In the genomic region with DNA sequence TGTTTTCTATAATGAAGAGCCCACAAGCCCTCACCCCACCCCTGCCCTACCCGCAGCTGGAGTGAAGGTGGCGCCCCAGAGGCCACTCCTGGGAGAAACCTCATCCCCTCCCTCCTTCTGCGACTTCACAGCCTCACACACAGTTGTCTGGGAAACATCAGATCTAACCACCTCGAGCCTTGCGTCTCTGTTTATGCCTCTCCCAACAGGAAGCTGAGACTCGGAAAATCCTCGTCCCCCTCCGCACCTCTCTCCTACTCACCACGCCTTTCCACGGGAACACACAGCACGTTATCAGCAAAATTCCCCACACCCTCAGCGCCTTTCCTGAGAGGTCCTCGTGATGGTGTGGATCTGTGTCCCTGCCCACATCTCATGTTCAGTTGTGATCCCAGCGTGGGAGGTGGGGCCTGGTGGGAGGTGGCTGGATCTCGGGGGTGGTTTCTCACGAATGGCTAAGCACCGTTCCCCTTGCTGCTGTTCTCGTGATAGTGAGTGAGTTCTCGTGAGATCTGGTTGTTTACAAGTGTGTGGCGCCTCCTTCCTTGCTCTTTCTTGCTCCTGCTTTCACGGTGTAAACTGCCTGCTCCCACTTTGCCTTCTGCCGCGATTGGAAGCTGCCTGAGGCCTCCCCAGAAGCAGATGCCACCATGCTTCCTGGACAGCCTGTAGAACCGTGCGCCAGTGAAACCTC, we compare ENCODE assay signal across 19 cellular contexts.
DNase-seq lines count a peak whose midpoint lies in the region; ATAC-seq, FAIRE-seq and TF ChIP-seq lines count a peak whose summit lies in the region.
"Had no signal": no experiment of that assay in that cellular context is flagged by ENCODE, and none has a peak within 500 bp of the region (broad histone marks: within the 10 kb centered on the region; RNA-seq: fewer than 3 reads in every experiment).

No MANE protein-coding gene starts in this region.

- TF ChIP-seq RAD21 in K562 (CRISPR knock-in tag; conservative IDR thresholded peaks at IDR 0.05 in 1 of 2, IDR thresholded peaks at IDR 0.05 in 1 of 2), result no peak

- H3K36me3 ChIP-seq in ES-I3 (ENCODE audit: insufficient read depth, low read length) (no peaks in the 10 kb centered on the region), Loucy (ENCODE audit: insufficient read depth, low read length) (no peaks in the 10 kb centered on the region), K562 (ENCODE audit: control insufficient read depth, insufficient read depth, low read length) (no peaks in the 10 kb centered on the region), sigmoid colon (no peaks in the 10 kb centered on the region), left lung (no peaks in the 10 kb centered on the region)
- no peaks in the 10 kb centered on the region for H3K36me3 ChIP-seq in naive thymus-derived CD4-positive, alpha-beta T cell (ENCODE audit: control insufficient read depth in 2 of 3, insufficient read depth in 3 of 3, low read length in 3 of 3)
- H3K36me3 ChIP-seq: heart left ventricle, prostate gland had no signal

- H3K9me3 ChIP-seq in ES-I3 (ENCODE audit: control insufficient read depth, insufficient read depth, low read length), result no peaks in the 10 kb centered on the region
- H3K9me3 ChIP-seq in Loucy (ENCODE audit: insufficient read depth, low read depth, low read length), result no peaks in the 10 kb centered on the region
- H3K9me3 ChIP-seq in K562 (replicated peaks; ENCODE audit: control insufficient read depth, insufficient read depth, low read depth, low read length), result no peaks in the 10 kb centered on the region
- H3K9me3 ChIP-seq in sigmoid colon, result no peaks in the 10 kb centered on the region
- H3K9me3 ChIP-seq in naive thymus-derived CD4-positive, alpha-beta T cell (ENCODE audit: control insufficient read depth in 2 of 3, low read length in 3 of 3), result no peaks in the 10 kb centered on the region
- H3K9me3 ChIP-seq in left lung, result no peaks in the 10 kb centered on the region
- H3K9me3 ChIP-seq: heart left ventricle, prostate gland had no signal

- BruUV-seq in K562 (replicated peaks; lab: Mats Ljungman, UMichigan), result no TSS peak

- in situ Hi-C loops in K562 (cut with MboI), result no loop called here

- no peaks in the 10 kb centered on the region for H3K9me2 ChIP-seq in Loucy (replicated peaks; ENCODE audit: low read depth, low read length)

- H3K27me3 Mint-ChIP-seq in naive thymus-derived CD4-positive, alpha-beta T cell, result peaks cover 0 to 12% (median 11%) of the 10 kb centered on the region in 5 donors

- 3% methylated on average over 21 of the region's 25 CpGs for WGBS in K562 (ENCODE audit: insufficient coverage, low coverage, missing lambda C conversion rate)
- WGBS in sigmoid colon, 2 donors, result 63 to 75% methylated on average over 25 of the region's 25 CpGs

- peak; percentile 70 to 73 (median 72) for DNase-seq in K562 (ENCODE audit: extremely low read depth in 1 of 4, low spot score in 3 of 4)
- DNase-seq in sigmoid colon, result peak; percentile 21
- DNase-seq in naive thymus-derived CD4-positive, alpha-beta T cell, result no peak
- DNase-seq in left lung, result no peak
- DNase-seq in foreskin fibroblast, result no peak
- DNase-seq: activated CD8-positive, alpha-beta T cell treated with anti-CD3 and anti-CD28 coated beads, Interleukin-2, amount 10 ng/mL, durations not matched to agents 7 days and 5 days; activated naive CD4-positive, alpha-beta T cell treated with anti-CD3 and anti-CD28 coated beads, Interleukin-2, amount 50 U/mL, for 16 hours; activated T-cell treated with anti-CD3 and anti-CD28 coated beads, Interleukin-2, amount 50 U/mL, for 4 hours; effector memory CD8-positive, alpha-beta T cell; GM23248; kidney; NCI-H1930 had no signal

- H3K9me1 ChIP-seq in K562 (ENCODE audit: control insufficient read depth, insufficient read depth, low read length), result no peaks in the 10 kb centered on the region

- ATAC-seq in K562 (peak; percentile 95), left lung (no peak)
- no peak for ATAC-seq in naive thymus-derived CD4-positive, alpha-beta T cell
- ATAC-seq: activated CD8-positive, alpha-beta T cell treated with anti-CD3 and anti-CD28 coated beads, Interleukin-2, amount 10 ng/mL, durations not matched to agents 7 days and 5 days; activated T-cell treated with anti-CD3 and anti-CD28 coated beads, Interleukin-2, amount 50 U/mL, for 4 hours; effector memory CD8-positive, alpha-beta T cell had no signal

- intact Hi-C loops in K562 (cut with micrococcal nuclease), result no loop called here
- intact Hi-C loops in sigmoid colon (cut with DNase I), result no loop called here
- intact Hi-C loops in naive thymus-derived CD4-positive, alpha-beta T cell (cut with micrococcal nuclease), result no loop called here
- intact Hi-C loops in left lung (cut with DNase I), result no loop called here

- H3K4me1 ChIP-seq in ES-I3 (ENCODE audit: insufficient read depth, low read length) (no peaks in the 10 kb centered on the region), Loucy (ENCODE audit: insufficient read depth, low read length, poor library complexity, severe bottlenecking) (no peaks in the 10 kb centered on the region), K562 (replicated peaks in 1 of 2; ENCODE audit: control insufficient read depth in 2 of 2, insufficient read depth in 2 of 2, low read length in 2 of 2) (peaks cover 11 to 12% of the 10 kb centered on the region in 2 experiments; a peak in 3 of 5 replicates), sigmoid colon (no peaks in the 10 kb centered on the region), left lung (no peaks in the 10 kb centered on the region)
- H3K4me1 ChIP-seq in naive thymus-derived CD4-positive, alpha-beta T cell (ENCODE audit: control insufficient read depth in 2 of 2, insufficient read depth in 2 of 2, low read length in 2 of 2), result no peaks in the 10 kb centered on the region
- H3K4me1 ChIP-seq: heart left ventricle, prostate gland had no signal

- POLR2A ChIA-PET in K562 (lab: Yijun Ruan, JAX), result interaction anchor here (0.6 to 1.2 kb wide), 4 partner anchors 19 to 192 kb away, joined by 3 to 4 read pairs (median 4); no protein-coding TSS in a partner anchor
- POLR2A ChIA-PET in naive thymus-derived CD4-positive, alpha-beta T cell (lab: Charles Lee), result no interaction called here

- peak overlapping the region; percentile 50; the same call in 1 of the 3 replicates for H3K27ac ChIP-seq in K562 (ENCODE audit: extremely low read depth, low read depth, low read length)
- no peak overlapping the region for H3K27ac ChIP-seq in sigmoid colon
- H3K27ac ChIP-seq in naive thymus-derived CD4-positive, alpha-beta T cell (ENCODE audit: low read depth, low read length), result no peak overlapping the region
- no peak overlapping the region for H3K27ac ChIP-seq in left lung
- H3K27ac ChIP-seq: GM23248, heart left ventricle, prostate gland, VCaP had no signal

- H3K4me3 Mint-ChIP-seq in naive thymus-derived CD4-positive, alpha-beta T cell, result no peak overlapping the region
- H3K4me3 Mint-ChIP-seq: activated CD8-positive, alpha-beta T cell treated with anti-CD3 and anti-CD28 coated beads, Interleukin-2, amount 10 ng/mL, durations not matched to agents 7 days and 5 days; activated T-cell treated with anti-CD3 and anti-CD28 coated beads, Interleukin-2, amount 50 U/mL, for 4 hours; effector memory CD8-positive, alpha-beta T cell; nephron had no signal

- H2AFZ ChIP-seq in Loucy (ENCODE audit: low read length) (no peak overlapping the region), K562 (ENCODE audit: low read depth, low read length) (peak overlapping the region; percentile 100)
- H2AFZ ChIP-seq: GM23248 had no signal

- peaks cover 0 to 3% (median 0%) of the 10 kb centered on the region in 11 donors for H3K9me3 Mint-ChIP-seq in naive thymus-derived CD4-positive, alpha-beta T cell
- H3K9me3 Mint-ChIP-seq: activated T-cell treated with anti-CD3 and anti-CD28 coated beads, Interleukin-2, amount 50 U/mL, for 4 hours had no signal

- H3F3A ChIP-seq in Loucy (ENCODE audit: low read depth), result no peaks in the 10 kb centered on the region

- H3K36me3 Mint-ChIP-seq in naive thymus-derived CD4-positive, alpha-beta T cell, result no peaks in the 10 kb centered on the region

- H3K4me3 ChIP-seq in Loucy (ENCODE audit: low read length, poor library complexity, severe bottlenecking) (no peak overlapping the region), K562 (peak overlapping the region; percentile 30), sigmoid colon (no peak overlapping the region), left lung (no peak overlapping the region), foreskin fibroblast (ENCODE audit: low read depth in 1 of 2, low read length in 2 of 2) (no peak overlapping the region)
- H3K4me3 ChIP-seq in naive thymus-derived CD4-positive, alpha-beta T cell (ENCODE audit: low read length), result no peak overlapping the region
- H3K4me3 ChIP-seq: GM23248, heart left ventricle, prostate gland had no signal

- CTCF ChIA-PET in K562 (lab: Yijun Ruan, JAX; ENCODE audit: low intra/inter-chr PET ratio), result no interaction called here
- CTCF ChIA-PET in naive thymus-derived CD4-positive, alpha-beta T cell (lab: Charles Lee), result no interaction called here

- no peaks in the 10 kb centered on the region for H4K20me1 ChIP-seq in Loucy (ENCODE audit: insufficient read depth, low read length, poor library complexity, severe bottlenecking)
- H4K20me1 ChIP-seq in K562 (replicated peaks; ENCODE audit: control insufficient read depth, insufficient read depth, low read length), result no peaks in the 10 kb centered on the region

- H3K79me2 ChIP-seq in Loucy (ENCODE audit: insufficient read depth, low read length) (no peaks in the 10 kb centered on the region), K562 (ENCODE audit: control insufficient read depth, insufficient read depth, low read length) (no peaks in the 10 kb centered on the region)

- FAIRE-seq in K562 (lab: Jason Lieb, UNC), result peak; percentile 89
- FAIRE-seq: astrocyte, kidney had no signal

- TF ChIP-seq EP300 in K562 (IDR thresholded peaks at IDR 0.05; ENCODE audit: low read length) (no peak), sigmoid colon (IDR thresholded peaks at IDR 0.05) (no peak)

- H3K4me1 Mint-ChIP-seq in naive thymus-derived CD4-positive, alpha-beta T cell, result peaks cover 0 to 1% (median 0%) of the 10 kb centered on the region in 7 donors
- H3K4me1 Mint-ChIP-seq: nephron had no signal

- no peak overlapping the region for H3K27ac Mint-ChIP-seq in naive thymus-derived CD4-positive, alpha-beta T cell
- H3K27ac Mint-ChIP-seq: activated CD8-positive, alpha-beta T cell treated with anti-CD3 and anti-CD28 coated beads, Interleukin-2, amount 10 ng/mL, durations not matched to agents 7 days and 5 days; effector memory CD8-positive, alpha-beta T cell had no signal

- no peaks in the 10 kb centered on the region for H3K27me3 ChIP-seq in Loucy (ENCODE audit: insufficient read depth, low read length, poor library complexity, severe bottlenecking)
- H3K27me3 ChIP-seq in K562 (ENCODE audit: control insufficient read depth in 2 of 2, insufficient read depth in 2 of 2, low read length in 2 of 2), result peaks cover 26 to 38% of the 10 kb centered on the region in 2 experiments
- H3K27me3 ChIP-seq in sigmoid colon, result no peaks in the 10 kb centered on the region
- no peaks in the 10 kb centered on the region for H3K27me3 ChIP-seq in naive thymus-derived CD4-positive, alpha-beta T cell (ENCODE audit: control insufficient read depth in 2 of 2, insufficient read depth in 2 of 2, low read length in 2 of 2)
- no peaks in the 10 kb centered on the region for H3K27me3 ChIP-seq in left lung

- TF ChIP-seq POLR2A in K562 (conservative IDR thresholded peaks at IDR 0.05), result no peak; the same call in none of the 2 replicates
- no peak for TF ChIP-seq POLR2A in sigmoid colon (IDR thresholded peaks at IDR 0.05)

- H3K9ac ChIP-seq in ES-I3 (ENCODE audit: low read depth, low read length), result peak overlapping the region; percentile 39; the same call in 1 of the 2 replicates
- H3K9ac ChIP-seq in Loucy (ENCODE audit: low read depth, low read length, poor library complexity, severe bottlenecking), result no peak overlapping the region
- peak overlapping the region; percentile 49 to 83; a peak in 2 of 4 replicates for H3K9ac ChIP-seq in K562 (ENCODE audit: insufficient read depth in 1 of 2, low read depth in 2 of 2, low read length in 2 of 2)
- H3K9ac ChIP-seq: GM23248 had no signal

- H3K4me2 ChIP-seq in Loucy (ENCODE audit: low read depth, low read length, poor library complexity, severe bottlenecking), result no peak overlapping the region
- H3K4me2 ChIP-seq in K562 (ENCODE audit: insufficient read depth, low read length), result peak overlapping the region; percentile 89

- TF ChIP-seq CTCF in Loucy (conservative IDR thresholded peaks at IDR 0.05; ENCODE audit: low read length) (peak; percentile 40), K562 (IDR thresholded peaks at IDR 0.05 in 2 of 3, conservative IDR thresholded peaks at IDR 0.05 in 1 of 3; ENCODE audit: insufficient read depth in 2 of 3, low read depth in 1 of 3, low read length in 3 of 3) (peak; percentile 28 to 68 (median 50); a peak in 4 of 6 replicates), sigmoid colon (IDR thresholded peaks at IDR 0.05) (no peak), left lung (IDR thresholded peaks at IDR 0.05) (no peak), foreskin fibroblast (IDR thresholded peaks at IDR 0.05; ENCODE audit: low read depth, low read length) (no peak)

Comparison
In these comparisons a context has a peak if more than half of its experiments do, and no peak if none do; other contexts are left out.
1. CTCF ChIP-seq: peak in Loucy (single experiment) and K562 (3 of 3); none in sigmoid colon (0 of 4), left lung (0 of 2) and foreskin fibroblast (single experiment).
2. DNase-seq: peak in K562 (4 of 4) and sigmoid colon (single experiment); none in naive thymus-derived CD4-positive, alpha-beta T cell (0 of 9), left lung (0 of 2) and foreskin fibroblast (0 of 2).